13 cellular contexts compared by ENCODE assay signal in genomic region chr9:116151966-116152381, GRCh38. TPM values are rescaled to one million over a fixed set of nuclear protein-coding genes. Genes with fewer than 3 reads are reported as not detected.
DNase-seq lines count a peak whose midpoint lies in the region; ATAC-seq, FAIRE-seq and TF ChIP-seq lines count a peak whose summit lies in the region.
"Had no signal": no experiment of that assay in that cellular context is flagged by ENCODE, and none has a peak within 500 bp of the region (broad histone marks: within the 10 kb centered on the region; RNA-seq: fewer than 3 reads in every experiment).

No MANE protein-coding gene starts in this region.

- H3K4me1 ChIP-seq in foreskin keratinocyte (peaks cover 17% of the 10 kb centered on the region), thoracic aorta (ENCODE audit: control insufficient read depth in 1 of 2, low read depth in 2 of 2) (peaks cover 0 to 23% of the 10 kb centered on the region in 2 donors)

- H3K4me3 ChIP-seq in WI38 (ENCODE audit: low read depth, low read length) = peak overlapping the region; percentile 62; the same call in 1 of the 2 replicates
- no peak overlapping the region for H3K4me3 ChIP-seq in thoracic aorta
- H3K4me3 ChIP-seq: gastroesophageal sphincter had no signal

- DNase-seq in H54 (ENCODE audit: insufficient read length, low spot score) = peak; percentile 65
- DNase-seq in foreskin keratinocyte = peak; percentile 57 to 83
- DNase-seq in thoracic aorta (ENCODE audit: low spot score) = no peak
- DNase-seq in SIG-M5 treated with dmso at 0.1 percent for 504 hours (lab: John Stamatoyannopoulos, UW; ENCODE audit: unreplicated experiment) = no peak
- DNase-seq: activated CD4-positive, alpha-beta T cell treated with anti-CD3 and anti-CD28 coated beads, Interleukin-2, amount 50 U/mL, for 1 hour; activated effector memory CD4-positive, alpha-beta T cell treated with anti-CD3 and anti-CD28 coated beads, Interleukin-2, amount 50 U/mL, for 16 hours; left ventricle myocardium superior; stimulated activated CD4-positive, alpha-beta T cell treated with anti-CD3 and anti-CD28 coated beads, Interleukin-2, amount 100 ng/mL, for 24 hours; stimulated activated naive B cell treated with anti-CD40 and anti-IgM and Interleukin-4, amounts not matched to agents 10 μg/mL and 1 μg/mL and 100 μg/mL, for 72 hours had no signal

- ATAC-seq in foreskin keratinocyte (peak; percentile 13), thoracic aorta (ENCODE audit: insufficient number of reproducible peaks, low FRiP score, low read depth) (no peak), HG02885 (IDR thresholded peaks at IDR 0.05; ENCODE audit: poor library complexity, unreplicated experiment) (no peak), HG03520 (IDR thresholded peaks at IDR 0.05; ENCODE audit: unreplicated experiment) (no peak)
- ATAC-seq: gastroesophageal sphincter; left ventricle myocardium superior; stimulated activated naive B cell treated with anti-CD40 and anti-IgM and Interleukin-4, amounts not matched to agents 10 μg/mL and 1 μg/mL and 100 μg/mL, for 72 hours had no signal

- no peak for TF ChIP-seq POLR2A in H54 (IDR thresholded peaks at IDR 0.05; ENCODE audit: low read depth, low read length)

- H3K27me3 ChIP-seq in foreskin keratinocyte (peaks cover 19% of the 10 kb centered on the region), thoracic aorta (replicated peaks; ENCODE audit: insufficient read depth) (no peaks in the 10 kb centered on the region)

- no peak for TF ChIP-seq CTCF in WI38 (IDR thresholded peaks at IDR 0.05; ENCODE audit: low read depth, low read length)
- no peak for TF ChIP-seq CTCF in foreskin keratinocyte (conservative IDR thresholded peaks at IDR 0.05)
- TF ChIP-seq CTCF in thoracic aorta (IDR thresholded peaks at IDR 0.05) = no peak

- H3K27ac ChIP-seq in foreskin keratinocyte (no peak overlapping the region), thoracic aorta (peak overlapping the region; percentile 54 to 60)

- H3K36me3 ChIP-seq in thoracic aorta = no peaks in the 10 kb centered on the region
- H3K36me3 ChIP-seq: gastroesophageal sphincter had no signal

- peak; percentile 98 for FAIRE-seq in H54 (lab: Jason Lieb, UNC)

- no peaks in the 10 kb centered on the region for H3K9me3 ChIP-seq in thoracic aorta
- H3K9me3 ChIP-seq: gastroesophageal sphincter had no signal

RNA-seq across cellular contexts. Expression of gene PAPPA, which starts 1.6 kb away (rescaled TPM):
- 0.25 and 0.44 TPM in 2 replicates for total RNA-seq in foreskin keratinocyte
- 0.03 and 0.04 TPM in 2 replicates for polyA plus RNA-seq in foreskin keratinocyte
- total RNA-seq in thoracic aorta = 10 to 100 TPM in 1 of 2 donors, 1 to 10 TPM in 1; 7.4 to 17.4 TPM

Comparison
In these comparisons a context has a peak if more than half of its experiments do, and no peak if none do; other contexts are left out.
1. DNase-seq: peak in H54 (single experiment) and foreskin keratinocyte (2 of 2); none in thoracic aorta (single experiment) and SIG-M5 treated with dmso at 0.1 percent for 504 hours (single experiment).